1 cellular context compared by ENCODE assay signal in the genomic region with DNA sequence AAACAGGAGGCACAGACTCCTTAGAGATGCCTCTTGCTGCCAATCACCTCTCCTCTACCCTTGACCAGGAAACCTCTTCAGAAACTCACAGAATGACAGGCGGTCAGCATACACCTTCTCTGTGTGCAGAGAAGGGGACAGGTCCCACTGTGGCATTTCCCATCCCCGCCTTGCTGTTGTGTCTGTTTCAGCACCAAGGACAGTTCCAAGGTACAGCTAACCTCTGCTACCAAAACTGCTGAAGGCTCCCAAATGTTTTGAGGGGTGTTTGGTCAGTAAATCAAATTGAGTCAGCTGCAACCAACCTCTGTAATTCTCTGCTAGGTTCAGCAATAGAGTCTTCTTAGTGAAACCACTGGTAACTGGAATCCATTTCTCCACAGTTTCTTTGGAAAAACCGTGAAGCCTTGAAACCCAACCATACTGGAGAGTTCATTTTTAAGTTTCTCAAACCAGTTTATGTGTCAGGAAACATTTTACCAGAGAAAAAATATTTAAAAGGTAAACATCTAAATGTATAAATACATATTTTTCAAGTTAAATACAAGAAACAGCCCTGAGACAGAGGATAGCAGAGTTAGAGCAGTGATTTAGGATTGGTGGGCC.
TF ChIP-seq lines count a peak whose summit lies in the region.

No MANE protein-coding gene starts in this region.

TF ChIP-seq in HepG2, 621 proteins besides CTCF, POLR2A, EP300 and RAD21 (continued from another document and continues in another):
- TF ChIP-seq, protein P1, sequence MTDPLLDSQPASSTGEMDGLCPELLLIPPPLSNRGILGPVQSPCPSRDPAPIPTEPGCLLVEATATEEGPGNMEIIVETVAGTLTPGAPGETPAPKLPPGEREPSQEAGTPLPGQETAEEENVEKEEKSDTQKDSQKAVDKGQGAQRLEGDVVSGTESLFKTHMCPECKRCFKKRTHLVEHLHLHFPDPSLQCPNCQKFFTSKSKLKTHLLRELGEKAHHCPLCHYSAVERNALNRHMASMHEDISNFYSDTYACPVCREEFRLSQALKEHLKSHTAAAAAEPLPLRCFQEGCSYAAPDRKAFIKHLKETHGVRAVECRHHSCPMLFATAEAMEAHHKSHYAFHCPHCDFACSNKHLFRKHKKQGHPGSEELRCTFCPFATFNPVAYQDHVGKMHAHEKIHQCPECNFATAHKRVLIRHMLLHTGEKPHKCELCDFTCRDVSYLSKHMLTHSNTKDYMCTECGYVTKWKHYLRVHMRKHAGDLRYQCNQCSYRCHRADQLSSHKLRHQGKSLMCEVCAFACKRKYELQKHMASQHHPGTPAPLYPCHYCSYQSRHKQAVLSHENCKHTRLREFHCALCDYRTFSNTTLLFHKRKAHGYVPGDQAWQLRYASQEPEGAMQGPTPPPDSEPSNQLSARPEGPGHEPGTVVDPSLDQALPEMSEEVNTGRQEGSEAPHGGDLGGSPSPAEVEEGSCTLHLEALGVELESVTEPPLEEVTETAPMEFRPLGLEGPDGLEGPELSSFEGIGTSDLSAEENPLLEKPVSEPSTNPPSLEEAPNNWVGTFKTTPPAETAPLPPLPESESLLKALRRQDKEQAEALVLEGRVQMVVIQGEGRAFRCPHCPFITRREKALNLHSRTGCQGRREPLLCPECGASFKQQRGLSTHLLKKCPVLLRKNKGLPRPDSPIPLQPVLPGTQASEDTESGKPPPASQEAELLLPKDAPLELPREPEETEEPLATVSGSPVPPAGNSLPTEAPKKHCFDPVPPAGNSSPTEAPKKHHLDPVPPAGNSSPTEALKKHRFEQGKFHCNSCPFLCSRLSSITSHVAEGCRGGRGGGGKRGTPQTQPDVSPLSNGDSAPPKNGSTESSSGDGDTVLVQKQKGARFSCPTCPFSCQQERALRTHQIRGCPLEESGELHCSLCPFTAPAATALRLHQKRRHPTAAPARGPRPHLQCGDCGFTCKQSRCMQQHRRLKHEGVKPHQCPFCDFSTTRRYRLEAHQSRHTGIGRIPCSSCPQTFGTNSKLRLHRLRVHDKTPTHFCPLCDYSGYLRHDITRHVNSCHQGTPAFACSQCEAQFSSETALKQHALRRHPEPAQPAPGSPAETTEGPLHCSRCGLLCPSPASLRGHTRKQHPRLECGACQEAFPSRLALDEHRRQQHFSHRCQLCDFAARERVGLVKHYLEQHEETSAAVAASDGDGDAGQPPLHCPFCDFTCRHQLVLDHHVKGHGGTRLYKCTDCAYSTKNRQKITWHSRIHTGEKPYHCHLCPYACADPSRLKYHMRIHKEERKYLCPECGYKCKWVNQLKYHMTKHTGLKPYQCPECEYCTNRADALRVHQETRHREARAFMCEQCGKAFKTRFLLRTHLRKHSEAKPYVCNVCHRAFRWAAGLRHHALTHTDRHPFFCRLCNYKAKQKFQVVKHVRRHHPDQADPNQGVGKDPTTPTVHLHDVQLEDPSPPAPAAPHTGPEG (CRISPR knock-in tag; IDR thresholded peaks at IDR 0.05), result no peak
- TF ChIP-seq KAT2B (IDR thresholded peaks at IDR 0.05; ENCODE audit: borderline replicate concordance, low read depth, low read length) (no peak), ZNF235 (CRISPR knock-in tag; IDR thresholded peaks at IDR 0.05; ENCODE audit: borderline replicate concordance) (no peak), ZNF501 (CRISPR knock-in tag; IDR thresholded peaks at IDR 0.05) (no peak), MLLT10 (CRISPR knock-in tag; IDR thresholded peaks at IDR 0.05) (no peak), ZNF160 (CRISPR knock-in tag; IDR thresholded peaks at IDR 0.05) (no peak), ZNF766 (CRISPR knock-in tag; IDR thresholded peaks at IDR 0.05; ENCODE audit: borderline replicate concordance) (no peak), ZSCAN31 (CRISPR knock-in tag; IDR thresholded peaks at IDR 0.05; ENCODE audit: low read depth) (no peak), SAP130 (CRISPR knock-in tag; IDR thresholded peaks at IDR 0.05; ENCODE audit: low read depth) (no peak), FOXP1 (IDR thresholded peaks at IDR 0.05) (no peak), FOXP1 (CRISPR knock-in tag; IDR thresholded peaks at IDR 0.05) (no peak), ZNF678 (CRISPR knock-in tag; IDR thresholded peaks at IDR 0.05) (no peak), SMAD1 (CRISPR knock-in tag; IDR thresholded peaks at IDR 0.05; ENCODE audit: borderline replicate concordance, low read depth) (no peak), TBL1XR1 (IDR thresholded peaks at IDR 0.05; ENCODE audit: borderline replicate concordance, low read length, partially characterized antibody) (no peak), ZNF556 (CRISPR knock-in tag; IDR thresholded peaks at IDR 0.05; ENCODE audit: borderline replicate concordance) (no peak), CCAR2 (optimal IDR thresholded peaks at IDR 0.05; ENCODE audit: low read depth, low read length) (no peak), RFXAP (CRISPR knock-in tag; IDR thresholded peaks at IDR 0.05; ENCODE audit: borderline replicate concordance) (no peak), ZBTB1 (CRISPR knock-in tag; IDR thresholded peaks at IDR 0.05; ENCODE audit: borderline replicate concordance) (no peak), MTF2 (CRISPR knock-in tag; IDR thresholded peaks at IDR 0.05; ENCODE audit: borderline replicate concordance) (no peak), ISX (CRISPR knock-in tag; conservative IDR thresholded peaks at IDR 0.05) (no peak), RARA (CRISPR knock-in tag; IDR thresholded peaks at IDR 0.05) (0 out of 2 replicates have a peak, but pooled peaks have one; percentile 36), ZNF12 (CRISPR knock-in tag; IDR thresholded peaks at IDR 0.05) (0 out of 2 replicates have a peak, but pooled peaks have one; percentile 36), ZC3H13 (CRISPR knock-in tag; IDR thresholded peaks at IDR 0.05) (no peak)
- TF ChIP-seq, protein P2, sequence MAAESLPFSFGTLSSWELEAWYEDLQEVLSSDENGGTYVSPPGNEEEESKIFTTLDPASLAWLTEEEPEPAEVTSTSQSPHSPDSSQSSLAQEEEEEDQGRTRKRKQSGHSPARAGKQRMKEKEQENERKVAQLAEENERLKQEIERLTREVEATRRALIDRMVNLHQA (CRISPR knock-in tag; IDR thresholded peaks at IDR 0.05), result no peak
- TF ChIP-seq, protein P3, sequence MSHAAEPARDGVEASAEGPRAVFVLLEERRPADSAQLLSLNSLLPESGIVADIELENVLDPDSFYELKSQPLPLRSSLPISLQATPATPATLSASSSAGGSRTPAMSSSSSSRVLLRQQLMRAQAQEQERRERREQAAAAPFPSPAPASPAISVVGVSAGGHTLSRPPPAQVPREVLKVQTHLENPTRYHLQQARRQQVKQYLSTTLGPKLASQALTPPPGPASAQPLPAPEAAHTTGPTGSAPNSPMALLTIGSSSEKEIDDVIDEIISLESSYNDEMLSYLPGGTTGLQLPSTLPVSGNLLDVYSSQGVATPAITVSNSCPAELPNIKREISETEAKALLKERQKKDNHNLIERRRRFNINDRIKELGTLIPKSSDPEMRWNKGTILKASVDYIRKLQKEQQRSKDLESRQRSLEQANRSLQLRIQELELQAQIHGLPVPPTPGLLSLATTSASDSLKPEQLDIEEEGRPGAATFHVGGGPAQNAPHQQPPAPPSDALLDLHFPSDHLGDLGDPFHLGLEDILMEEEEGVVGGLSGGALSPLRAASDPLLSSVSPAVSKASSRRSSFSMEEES (CRISPR knock-in tag; IDR thresholded peaks at IDR 0.05), result 0 out of 2 replicates have a peak, but pooled peaks have one; percentile 22
- TF ChIP-seq, protein P4, sequence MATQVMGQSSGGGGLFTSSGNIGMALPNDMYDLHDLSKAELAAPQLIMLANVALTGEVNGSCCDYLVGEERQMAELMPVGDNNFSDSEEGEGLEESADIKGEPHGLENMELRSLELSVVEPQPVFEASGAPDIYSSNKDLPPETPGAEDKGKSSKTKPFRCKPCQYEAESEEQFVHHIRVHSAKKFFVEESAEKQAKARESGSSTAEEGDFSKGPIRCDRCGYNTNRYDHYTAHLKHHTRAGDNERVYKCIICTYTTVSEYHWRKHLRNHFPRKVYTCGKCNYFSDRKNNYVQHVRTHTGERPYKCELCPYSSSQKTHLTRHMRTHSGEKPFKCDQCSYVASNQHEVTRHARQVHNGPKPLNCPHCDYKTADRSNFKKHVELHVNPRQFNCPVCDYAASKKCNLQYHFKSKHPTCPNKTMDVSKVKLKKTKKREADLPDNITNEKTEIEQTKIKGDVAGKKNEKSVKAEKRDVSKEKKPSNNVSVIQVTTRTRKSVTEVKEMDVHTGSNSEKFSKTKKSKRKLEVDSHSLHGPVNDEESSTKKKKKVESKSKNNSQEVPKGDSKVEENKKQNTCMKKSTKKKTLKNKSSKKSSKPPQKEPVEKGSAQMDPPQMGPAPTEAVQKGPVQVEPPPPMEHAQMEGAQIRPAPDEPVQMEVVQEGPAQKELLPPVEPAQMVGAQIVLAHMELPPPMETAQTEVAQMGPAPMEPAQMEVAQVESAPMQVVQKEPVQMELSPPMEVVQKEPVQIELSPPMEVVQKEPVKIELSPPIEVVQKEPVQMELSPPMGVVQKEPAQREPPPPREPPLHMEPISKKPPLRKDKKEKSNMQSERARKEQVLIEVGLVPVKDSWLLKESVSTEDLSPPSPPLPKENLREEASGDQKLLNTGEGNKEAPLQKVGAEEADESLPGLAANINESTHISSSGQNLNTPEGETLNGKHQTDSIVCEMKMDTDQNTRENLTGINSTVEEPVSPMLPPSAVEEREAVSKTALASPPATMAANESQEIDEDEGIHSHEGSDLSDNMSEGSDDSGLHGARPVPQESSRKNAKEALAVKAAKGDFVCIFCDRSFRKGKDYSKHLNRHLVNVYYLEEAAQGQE (IDR thresholded peaks at IDR 0.05; ENCODE audit: borderline replicate concordance in 1 of 2, low read depth in 1 of 2, low read length in 2 of 2), result peak; percentile 96 to 97
- TF ChIP-seq, protein P5, sequence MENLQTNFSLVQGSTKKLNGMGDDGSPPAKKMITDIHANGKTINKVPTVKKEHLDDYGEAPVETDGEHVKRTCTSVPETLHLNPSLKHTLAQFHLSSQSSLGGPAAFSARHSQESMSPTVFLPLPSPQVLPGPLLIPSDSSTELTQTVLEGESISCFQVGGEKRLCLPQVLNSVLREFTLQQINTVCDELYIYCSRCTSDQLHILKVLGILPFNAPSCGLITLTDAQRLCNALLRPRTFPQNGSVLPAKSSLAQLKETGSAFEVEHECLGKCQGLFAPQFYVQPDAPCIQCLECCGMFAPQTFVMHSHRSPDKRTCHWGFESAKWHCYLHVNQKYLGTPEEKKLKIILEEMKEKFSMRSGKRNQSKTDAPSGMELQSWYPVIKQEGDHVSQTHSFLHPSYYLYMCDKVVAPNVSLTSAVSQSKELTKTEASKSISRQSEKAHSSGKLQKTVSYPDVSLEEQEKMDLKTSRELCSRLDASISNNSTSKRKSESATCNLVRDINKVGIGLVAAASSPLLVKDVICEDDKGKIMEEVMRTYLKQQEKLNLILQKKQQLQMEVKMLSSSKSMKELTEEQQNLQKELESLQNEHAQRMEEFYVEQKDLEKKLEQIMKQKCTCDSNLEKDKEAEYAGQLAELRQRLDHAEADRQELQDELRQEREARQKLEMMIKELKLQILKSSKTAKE (CRISPR knock-in tag; IDR thresholded peaks at IDR 0.05; ENCODE audit: borderline replicate concordance), result no peak
- TF ChIP-seq, protein P6, sequence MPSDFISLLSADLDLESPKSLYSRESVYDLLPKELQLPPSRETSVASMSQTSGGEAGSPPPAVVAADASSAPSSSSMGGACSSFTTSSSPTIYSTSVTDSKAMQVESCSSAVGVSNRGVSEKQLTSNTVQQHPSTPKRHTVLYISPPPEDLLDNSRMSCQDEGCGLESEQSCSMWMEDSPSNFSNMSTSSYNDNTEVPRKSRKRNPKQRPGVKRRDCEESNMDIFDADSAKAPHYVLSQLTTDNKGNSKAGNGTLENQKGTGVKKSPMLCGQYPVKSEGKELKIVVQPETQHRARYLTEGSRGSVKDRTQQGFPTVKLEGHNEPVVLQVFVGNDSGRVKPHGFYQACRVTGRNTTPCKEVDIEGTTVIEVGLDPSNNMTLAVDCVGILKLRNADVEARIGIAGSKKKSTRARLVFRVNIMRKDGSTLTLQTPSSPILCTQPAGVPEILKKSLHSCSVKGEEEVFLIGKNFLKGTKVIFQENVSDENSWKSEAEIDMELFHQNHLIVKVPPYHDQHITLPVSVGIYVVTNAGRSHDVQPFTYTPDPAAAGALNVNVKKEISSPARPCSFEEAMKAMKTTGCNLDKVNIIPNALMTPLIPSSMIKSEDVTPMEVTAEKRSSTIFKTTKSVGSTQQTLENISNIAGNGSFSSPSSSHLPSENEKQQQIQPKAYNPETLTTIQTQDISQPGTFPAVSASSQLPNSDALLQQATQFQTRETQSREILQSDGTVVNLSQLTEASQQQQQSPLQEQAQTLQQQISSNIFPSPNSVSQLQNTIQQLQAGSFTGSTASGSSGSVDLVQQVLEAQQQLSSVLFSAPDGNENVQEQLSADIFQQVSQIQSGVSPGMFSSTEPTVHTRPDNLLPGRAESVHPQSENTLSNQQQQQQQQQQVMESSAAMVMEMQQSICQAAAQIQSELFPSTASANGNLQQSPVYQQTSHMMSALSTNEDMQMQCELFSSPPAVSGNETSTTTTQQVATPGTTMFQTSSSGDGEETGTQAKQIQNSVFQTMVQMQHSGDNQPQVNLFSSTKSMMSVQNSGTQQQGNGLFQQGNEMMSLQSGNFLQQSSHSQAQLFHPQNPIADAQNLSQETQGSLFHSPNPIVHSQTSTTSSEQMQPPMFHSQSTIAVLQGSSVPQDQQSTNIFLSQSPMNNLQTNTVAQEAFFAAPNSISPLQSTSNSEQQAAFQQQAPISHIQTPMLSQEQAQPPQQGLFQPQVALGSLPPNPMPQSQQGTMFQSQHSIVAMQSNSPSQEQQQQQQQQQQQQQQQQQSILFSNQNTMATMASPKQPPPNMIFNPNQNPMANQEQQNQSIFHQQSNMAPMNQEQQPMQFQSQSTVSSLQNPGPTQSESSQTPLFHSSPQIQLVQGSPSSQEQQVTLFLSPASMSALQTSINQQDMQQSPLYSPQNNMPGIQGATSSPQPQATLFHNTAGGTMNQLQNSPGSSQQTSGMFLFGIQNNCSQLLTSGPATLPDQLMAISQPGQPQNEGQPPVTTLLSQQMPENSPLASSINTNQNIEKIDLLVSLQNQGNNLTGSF (CRISPR knock-in tag; IDR thresholded peaks at IDR 0.05), result no peak
